In genomic region chrX:38112566-38112965, GRCh38 we compare ENCODE assay signal across 18 cellular contexts.
A peak's percentile ranks its signal among the peaks of the same experiment; 100 is the strongest.
DNase-seq lines count a peak whose midpoint lies in the region; ATAC-seq lines count a peak whose summit lies in the region.
"Had no signal": no experiment of that assay in that cellular context is flagged by ENCODE, and none has a peak within 500 bp of the region (broad histone marks: within the 10 kb centered on the region; RNA-seq: fewer than 3 reads in every experiment).

No MANE protein-coding gene starts in this region.

- DNase-seq in DMS153 treated with DMSO at 0.1 percent for 48 hours (lab: John Stamatoyannopoulos, UW; ENCODE audit: unreplicated experiment) (peak; percentile 27), NCI-H2196 treated with DMSO at 0.1 percent for 48 hours (lab: John Stamatoyannopoulos, UW; ENCODE audit: unreplicated experiment) (peak; percentile 17), activated gamma-delta T cell (lab: John Stamatoyannopoulos, UW) (no peak), Right ventricle myocardium superior (no peak)
- no peak for DNase-seq in activated T-cell treated with anti-CD3 and anti-CD28 coated beads, Interleukin-2, amount 50 U/mL, for 24 hours
- DNase-seq: dermis blood vessel endothelial cell; DMS 273 treated with DMSO at 0.1 percent for 48 hours; GOT3; KG1; NCI-H446 treated with DMSO at 0.1 percent for 48 hours; ovary; SJCRH30; stimulated activated CD4-positive, alpha-beta T cell treated with anti-CD3 and anti-CD28 coated beads, Interleukin-2, amount 100 ng/mL, for 24 hours had no signal

- no peaks in the 10 kb centered on the region for H3K36me3 Mint-ChIP-seq in activated T-cell treated with anti-CD3 and anti-CD28 coated beads, Interleukin-2, amount 50 U/mL, for 24 hours (ENCODE audit: low read depth)
- H3K36me3 Mint-ChIP-seq: stimulated activated memory B cell treated with anti-CD40 and anti-IgM and Interleukin-4, amounts not matched to agents 10 μg/mL and 1 μg/mL and 100 μg/mL, for 72 hours; WTC11 had no signal

- peak; percentile 95 for ATAC-seq in GM19324 (IDR thresholded peaks at IDR 0.05; ENCODE audit: low FRiP score, unreplicated experiment)
- ATAC-seq in HG03097 (IDR thresholded peaks at IDR 0.05; ENCODE audit: low FRiP score, unreplicated experiment), result peak; percentile 84
- ATAC-seq in HG03460 (IDR thresholded peaks at IDR 0.05; ENCODE audit: unreplicated experiment), result no peak
- ATAC-seq in Right ventricle myocardium superior (ENCODE audit: poor library complexity), result no peak
- ATAC-seq: stimulated activated memory B cell treated with anti-CD40 and anti-IgM and Interleukin-4, amounts not matched to agents 10 μg/mL and 1 μg/mL and 100 μg/mL, for 72 hours; WTC11 had no signal

- H3K27me3 Mint-ChIP-seq in activated T-cell treated with anti-CD3 and anti-CD28 coated beads, Interleukin-2, amount 50 U/mL, for 24 hours, result peaks cover 36% of the 10 kb centered on the region
- H3K27me3 Mint-ChIP-seq: stimulated activated memory B cell treated with anti-CD40 and anti-IgM and Interleukin-4, amounts not matched to agents 10 μg/mL and 1 μg/mL and 100 μg/mL, for 72 hours had no signal

- no peaks in the 10 kb centered on the region for H3K4me1 Mint-ChIP-seq in activated T-cell treated with anti-CD3 and anti-CD28 coated beads, Interleukin-2, amount 50 U/mL, for 24 hours (ENCODE audit: low read depth)
- H3K4me1 Mint-ChIP-seq: stimulated activated memory B cell treated with anti-CD40 and anti-IgM and Interleukin-4, amounts not matched to agents 10 μg/mL and 1 μg/mL and 100 μg/mL, for 72 hours; WTC11 had no signal

- no peak overlapping the region for H3K27ac Mint-ChIP-seq in activated T-cell treated with anti-CD3 and anti-CD28 coated beads, Interleukin-2, amount 50 U/mL, for 24 hours
- H3K27ac Mint-ChIP-seq: stimulated activated memory B cell treated with anti-CD40 and anti-IgM and Interleukin-4, amounts not matched to agents 10 μg/mL and 1 μg/mL and 100 μg/mL, for 72 hours; WTC11 had no signal

- intact Hi-C loops in Right ventricle myocardium superior (cut with DNase I), result no loop called here

- no peaks in the 10 kb centered on the region for H3K9me3 Mint-ChIP-seq in activated T-cell treated with anti-CD3 and anti-CD28 coated beads, Interleukin-2, amount 50 U/mL, for 24 hours
- H3K9me3 Mint-ChIP-seq: stimulated activated memory B cell treated with anti-CD40 and anti-IgM and Interleukin-4, amounts not matched to agents 10 μg/mL and 1 μg/mL and 100 μg/mL, for 72 hours; WTC11 had no signal

- H3K4me3 Mint-ChIP-seq in activated T-cell treated with anti-CD3 and anti-CD28 coated beads, Interleukin-2, amount 50 U/mL, for 24 hours, result no peak overlapping the region
- H3K4me3 Mint-ChIP-seq: stimulated activated memory B cell treated with anti-CD40 and anti-IgM and Interleukin-4, amounts not matched to agents 10 μg/mL and 1 μg/mL and 100 μg/mL, for 72 hours; WTC11 had no signal

Comparison
In these comparisons a context has a peak if more than half of its experiments do, and no peak if none do; other contexts are left out.
1. DNase-seq: peak in DMS153 treated with DMSO at 0.1 percent for 48 hours (single experiment) and NCI-H2196 treated with DMSO at 0.1 percent for 48 hours (single experiment); none in activated T-cell treated with anti-CD3 and anti-CD28 coated beads, Interleukin-2, amount 50 U/mL, for 24 hours (single experiment), activated gamma-delta T cell (single experiment) and Right ventricle myocardium superior (single experiment).
2. ATAC-seq: peak in GM19324 (single experiment) and HG03097 (single experiment); none in HG03460 (single experiment) and Right ventricle myocardium superior (single experiment).